Comparison of ENCODE assay signal across 1 cellular context in the genomic region with DNA sequence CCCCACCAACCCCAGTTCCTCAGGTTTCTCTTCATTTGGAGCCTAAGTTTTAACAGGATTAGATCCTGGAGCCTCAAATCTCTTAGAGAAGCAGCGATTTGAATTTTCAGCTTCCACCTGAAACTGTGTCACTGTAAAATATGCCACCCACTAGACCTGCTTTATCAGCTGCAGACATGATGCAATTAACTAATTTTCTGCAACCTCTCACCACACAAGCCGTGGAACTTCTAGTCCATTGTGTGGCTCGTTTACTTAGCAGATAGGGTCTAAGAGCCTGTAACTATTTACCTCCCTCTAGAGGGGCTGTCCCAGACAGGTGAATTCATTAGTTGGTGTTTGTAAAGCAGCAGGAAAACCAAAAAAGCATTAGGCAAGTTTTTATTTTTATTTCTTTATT.
TF ChIP-seq lines count a peak whose summit lies in the region.

No MANE protein-coding gene starts in this region.

TF ChIP-seq in K562, 482 proteins besides CTCF, POLR2A, EP300 and RAD21 (continues in another document):
- TF ChIP-seq ZNF518B (CRISPR knock-in tag; IDR thresholded peaks at IDR 0.05) (no peak), CEBPB (tag; IDR thresholded peaks at IDR 0.05) (peak; percentile 65), EGR1 (conservative IDR thresholded peaks at IDR 0.05) (no peak), RBBP5 (IDR thresholded peaks at IDR 0.05; ENCODE audit: borderline replicate concordance, insufficient read depth, low read length, poor library complexity, severe bottlenecking) (no peak), ZNF408 (CRISPR knock-in tag; IDR thresholded peaks at IDR 0.05; ENCODE audit: low read depth) (no peak), ARID3B (CRISPR knock-in tag; IDR thresholded peaks at IDR 0.05; ENCODE audit: borderline replicate concordance) (no peak), SMARCA4 (IDR thresholded peaks at IDR 0.05) (0 out of 2 replicates have a peak, but pooled peaks have one; percentile 11), OTX1 (CRISPR knock-in tag; IDR thresholded peaks at IDR 0.05) (no peak), ZNF431 (CRISPR knock-in tag; IDR thresholded peaks at IDR 0.05) (no peak), SMAD4 (CRISPR knock-in tag; conservative IDR thresholded peaks at IDR 0.05) (peak; percentile 64; the same call in 1 of the 2 replicates), SOX6 (IDR thresholded peaks at IDR 0.05) (peak; percentile 51), SMARCB1 (IDR thresholded peaks at IDR 0.05; ENCODE audit: insufficient read length, low read depth) (no peak), CREM (IDR thresholded peaks at IDR 0.05; ENCODE audit: low read depth) (0 out of 2 replicates have a peak, but pooled peaks have one; percentile 17), ZNF165 (CRISPR knock-in tag; IDR thresholded peaks at IDR 0.05; ENCODE audit: borderline replicate concordance) (no peak), SAP30 (IDR thresholded peaks at IDR 0.05; ENCODE audit: borderline replicate concordance, insufficient read depth, low read depth, low read length, poor library complexity, severe bottlenecking) (no peak), RNF2 (IDR thresholded peaks at IDR 0.05) (0 out of 2 replicates have a peak, but pooled peaks have one; percentile 30), NFE2 (IDR thresholded peaks at IDR 0.05; ENCODE audit: low read depth) (0 out of 2 replicates have a peak, but pooled peaks have one; percentile 5), CEBPG (CRISPR knock-in tag; IDR thresholded peaks at IDR 0.05) (peak; percentile 69), CEBPG (tag; conservative IDR thresholded peaks at IDR 0.05 in 1 of 2, IDR thresholded peaks at IDR 0.05 in 1 of 2) (peak; percentile 60 to 85; a peak in 3 of 4 replicates), DPF2 (IDR thresholded peaks at IDR 0.05) (peak; percentile 41; the same call in 1 of the 2 replicates), MXI1 (IDR thresholded peaks at IDR 0.05; ENCODE audit: low read depth, low read length) (no peak), MCM2 (IDR thresholded peaks at IDR 0.05; ENCODE audit: low read depth) (no peak), JUND (IDR thresholded peaks at IDR 0.05; ENCODE audit: borderline replicate concordance, low read depth, low read length) (peak; percentile 36; the same call in 1 of the 2 replicates), JUND (tag; IDR thresholded peaks at IDR 0.05; ENCODE audit: borderline replicate concordance, low read depth, low read length) (no peak), LARP7 (IDR thresholded peaks at IDR 0.05) (no peak), FOXK2 (conservative IDR thresholded peaks at IDR 0.05 in 1 of 2, IDR thresholded peaks at IDR 0.05 in 1 of 2; ENCODE audit: low read depth in 2 of 2) (no peak), CBX5 (IDR thresholded peaks at IDR 0.05; ENCODE audit: borderline replicate concordance, low read depth) (no peak), TCF3 (CRISPR knock-in tag; IDR thresholded peaks at IDR 0.05) (0 out of 2 replicates have a peak, but pooled peaks have one; percentile 13), NR0B1 (IDR thresholded peaks at IDR 0.05; ENCODE audit: partially characterized antibody) (no peak), TEAD4 (IDR thresholded peaks at IDR 0.05; ENCODE audit: low read length) (peak; percentile 30; the same call in 1 of the 2 replicates), TEAD4 (CRISPR knock-in tag; IDR thresholded peaks at IDR 0.05; ENCODE audit: borderline replicate concordance) (no peak), ZNF318 (IDR thresholded peaks at IDR 0.05; ENCODE audit: borderline replicate concordance in 1 of 2, low read depth in 1 of 2) (no peak), NR3C1 (CRISPR knock-in tag; IDR thresholded peaks at IDR 0.05) (no peak), ZNF444 (CRISPR knock-in tag; IDR thresholded peaks at IDR 0.05) (no peak), CBFA2T2 (conservative IDR thresholded peaks at IDR 0.05) (no peak), SRF (CRISPR knock-in tag; IDR thresholded peaks at IDR 0.05) (no peak), HLTF (IDR thresholded peaks at IDR 0.05) (no peak)
- TF ChIP-seq, protein P1, sequence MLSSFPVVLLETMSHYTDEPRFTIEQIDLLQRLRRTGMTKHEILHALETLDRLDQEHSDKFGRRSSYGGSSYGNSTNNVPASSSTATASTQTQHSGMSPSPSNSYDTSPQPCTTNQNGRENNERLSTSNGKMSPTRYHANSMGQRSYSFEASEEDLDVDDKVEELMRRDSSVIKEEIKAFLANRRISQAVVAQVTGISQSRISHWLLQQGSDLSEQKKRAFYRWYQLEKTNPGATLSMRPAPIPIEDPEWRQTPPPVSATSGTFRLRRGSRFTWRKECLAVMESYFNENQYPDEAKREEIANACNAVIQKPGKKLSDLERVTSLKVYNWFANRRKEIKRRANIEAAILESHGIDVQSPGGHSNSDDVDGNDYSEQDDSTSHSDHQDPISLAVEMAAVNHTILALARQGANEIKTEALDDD (IDR thresholded peaks at IDR 0.05): 0 out of 2 replicates have a peak, but pooled peaks have one; percentile 42
- TF ChIP-seq, protein P2, sequence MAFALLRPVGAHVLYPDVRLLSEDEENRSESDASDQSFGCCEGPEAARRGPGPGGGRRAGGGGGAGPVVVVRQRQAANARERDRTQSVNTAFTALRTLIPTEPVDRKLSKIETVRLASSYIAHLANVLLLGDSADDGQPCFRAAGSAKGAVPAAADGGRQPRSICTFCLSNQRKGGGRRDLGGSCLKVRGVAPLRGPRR (CRISPR knock-in tag; IDR thresholded peaks at IDR 0.05): no peak
- TF ChIP-seq, protein P3, sequence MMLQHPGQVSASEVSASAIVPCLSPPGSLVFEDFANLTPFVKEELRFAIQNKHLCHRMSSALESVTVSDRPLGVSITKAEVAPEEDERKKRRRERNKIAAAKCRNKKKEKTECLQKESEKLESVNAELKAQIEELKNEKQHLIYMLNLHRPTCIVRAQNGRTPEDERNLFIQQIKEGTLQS (IDR thresholded peaks at IDR 0.05): peak; percentile 80
- TF ChIP-seq, protein P3 (CRISPR knock-in tag; conservative IDR thresholded peaks at IDR 0.05): no peak
- TF ChIP-seq, protein P4, sequence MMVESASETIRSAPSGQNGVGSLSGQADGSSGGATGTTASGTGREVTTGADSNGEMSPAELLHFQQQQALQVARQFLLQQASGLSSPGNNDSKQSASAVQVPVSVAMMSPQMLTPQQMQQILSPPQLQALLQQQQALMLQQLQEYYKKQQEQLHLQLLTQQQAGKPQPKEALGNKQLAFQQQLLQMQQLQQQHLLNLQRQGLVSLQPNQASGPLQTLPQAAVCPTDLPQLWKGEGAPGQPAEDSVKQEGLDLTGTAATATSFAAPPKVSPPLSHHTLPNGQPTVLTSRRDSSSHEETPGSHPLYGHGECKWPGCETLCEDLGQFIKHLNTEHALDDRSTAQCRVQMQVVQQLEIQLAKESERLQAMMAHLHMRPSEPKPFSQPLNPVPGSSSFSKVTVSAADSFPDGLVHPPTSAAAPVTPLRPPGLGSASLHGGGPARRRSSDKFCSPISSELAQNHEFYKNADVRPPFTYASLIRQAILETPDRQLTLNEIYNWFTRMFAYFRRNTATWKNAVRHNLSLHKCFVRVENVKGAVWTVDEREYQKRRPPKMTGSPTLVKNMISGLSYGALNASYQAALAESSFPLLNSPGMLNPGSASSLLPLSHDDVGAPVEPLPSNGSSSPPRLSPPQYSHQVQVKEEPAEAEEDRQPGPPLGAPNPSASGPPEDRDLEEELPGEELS (CRISPR knock-in tag; IDR thresholded peaks at IDR 0.05; ENCODE audit: borderline replicate concordance): no peak
